Comparison of ENCODE assay signal across 8 cellular contexts in the genomic region with DNA sequence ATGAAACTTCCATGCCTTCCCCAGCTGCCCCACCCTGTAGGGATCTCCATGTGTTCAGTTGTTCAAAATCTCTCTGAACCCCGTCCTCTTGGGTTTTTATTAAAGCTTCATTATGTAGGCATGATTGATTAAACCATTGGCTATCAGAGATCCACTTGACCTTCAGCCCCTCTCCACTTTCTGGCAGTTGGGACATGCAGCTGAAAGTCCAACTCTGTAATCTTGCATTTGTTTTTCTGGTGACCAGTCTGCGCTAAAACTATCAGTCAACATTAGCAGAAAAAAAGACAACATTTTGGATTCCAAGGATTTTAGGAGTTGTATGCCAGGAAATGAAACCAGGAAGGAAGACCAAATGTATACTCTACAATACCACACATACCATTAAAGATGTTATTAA.
"Had no signal": no experiment of that assay in that cellular context is flagged by ENCODE, and none has a peak within 500 bp of the region (broad histone marks: within the 10 kb centered on the region; RNA-seq: fewer than 3 reads in every experiment).

No MANE protein-coding gene starts in this region.

- DNase-seq: GDM1, GF-D8 had no signal

- FAIRE-seq: G401.6, GM12878, GM12891, GM12892, GM18507, GM19239 had no signal

- H3K4me3 ChIP-seq: GM12878 had no signal

- ATAC-seq: GM12878 had no signal
